ENCODE assay signal across 2 cellular contexts in the genomic region with DNA sequence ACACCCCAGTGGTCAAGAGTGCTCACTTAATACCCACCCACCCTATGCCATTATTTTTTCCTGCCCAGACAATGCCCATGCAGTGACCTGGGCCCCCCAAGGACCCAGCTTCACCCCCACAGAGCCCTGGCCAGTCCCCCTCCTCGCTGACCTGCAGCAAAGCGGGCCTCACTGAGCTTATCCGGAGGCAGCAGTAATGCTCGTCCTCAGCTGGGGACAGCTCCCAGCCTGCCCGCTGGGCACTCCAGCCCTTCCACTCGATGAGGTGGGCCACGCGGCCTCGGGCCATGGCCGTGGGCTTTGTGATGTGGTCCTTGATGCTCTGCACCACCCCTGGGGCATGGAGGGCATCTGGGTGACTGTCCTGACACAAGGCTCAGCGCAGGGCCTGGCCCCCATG. TPM values are rescaled to one million over a fixed set of nuclear protein-coding genes. Genes with fewer than 3 reads are reported as not detected.
"Had no signal": no experiment of that assay in that cellular context is flagged by ENCODE, and none has a peak within 500 bp of the region (broad histone marks: within the 10 kb centered on the region; RNA-seq: fewer than 3 reads in every experiment).

No MANE protein-coding gene starts in this region.

RNA-seq across cellular contexts. Expression of gene CLCNKB, which starts 7.1 kb away (rescaled TPM):
- total RNA-seq: GM12878 had no signal

RNA-seq across cellular contexts. Expression of gene CLCNKA, which starts 14.6 kb away (rescaled TPM):
- total RNA-seq: GM12878 had no signal

RNA-seq across cellular contexts. Expression of gene HSPB7, which starts 18.6 kb away (rescaled TPM):
- total RNA-seq: GM12878 had no signal

RNA-seq across cellular contexts. Expression of gene SRARP, which starts 32.4 kb away (rescaled TPM):
- total RNA-seq: G401, GM12878 had no signal
- polyA plus RNA-seq: GM12878 had no signal

RNA-seq across cellular contexts. Expression of gene FAM131C, which starts 37.0 kb away (rescaled TPM):
- total RNA-seq: GM12878 had no signal
